In the genomic region with DNA sequence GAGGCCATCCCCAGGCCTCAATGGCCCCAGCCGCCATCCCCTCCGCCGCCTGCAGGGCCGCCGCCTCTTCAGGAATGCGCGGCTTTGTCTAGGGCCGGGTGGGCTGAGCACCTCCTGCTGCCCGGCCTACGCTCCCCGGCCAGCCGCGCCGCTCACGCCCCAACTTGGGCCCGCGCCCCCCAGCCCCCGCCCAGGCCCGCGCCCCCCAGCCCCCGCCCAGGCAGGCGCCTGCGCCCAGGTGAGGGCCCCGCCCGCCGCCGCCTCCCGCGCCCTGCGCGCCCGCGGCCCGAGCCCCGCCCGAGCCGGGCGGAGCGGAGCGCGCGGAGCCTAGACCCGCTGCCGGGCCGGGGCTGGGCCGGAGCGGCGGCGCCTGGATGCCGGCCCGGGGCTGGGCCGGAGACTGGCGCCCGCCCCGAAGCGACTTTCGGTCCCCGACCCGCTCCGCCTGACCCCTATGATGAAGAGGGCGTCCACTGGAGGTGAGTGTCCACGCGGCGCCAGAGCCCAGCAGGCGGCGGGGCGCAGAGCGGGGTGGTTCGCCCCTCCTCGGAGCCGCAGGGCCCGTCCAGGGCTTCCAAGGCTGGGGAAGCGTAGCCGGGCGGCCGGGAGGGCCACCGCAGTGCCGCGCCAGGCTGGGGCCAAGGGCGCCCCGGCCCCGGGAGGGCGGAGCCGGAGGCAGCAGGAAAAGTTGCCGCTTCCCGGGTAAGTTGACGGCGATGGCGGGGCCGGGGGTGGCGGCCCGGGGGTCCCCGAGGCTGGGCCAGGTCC, we compare ENCODE assay signal across 8 cellular contexts. TPM values are rescaled to one million over a fixed set of nuclear protein-coding genes. Genes with fewer than 3 reads are reported as not detected.
DNase-seq lines count a peak whose midpoint lies in the region; ATAC-seq, FAIRE-seq and TF ChIP-seq lines count a peak whose summit lies in the region.

No MANE protein-coding gene starts in this region.

- no peaks in the 10 kb centered on the region for H3K36me3 ChIP-seq in lower lobe of right lung

- no peak for TF ChIP-seq CTCF in choroid plexus epithelial cell (conservative IDR thresholded peaks at IDR 0.05; ENCODE audit: low read depth, low read length)
- no peak for TF ChIP-seq CTCF in lower lobe of right lung (IDR thresholded peaks at IDR 0.05)

- H3K4me3 ChIP-seq in choroid plexus epithelial cell (ENCODE audit: low read depth, low read length) (peak overlapping the region; percentile 34), lower lobe of right lung (peak overlapping the region; percentile 58)

- intact Hi-C loops in lower lobe of right lung (cut with DNase I): no loop called here

- FAIRE-seq in GM19239 (lab: Jason Lieb, UNC): no peak

- no peaks in the 10 kb centered on the region for H3K9me3 ChIP-seq in lower lobe of right lung

- ATAC-seq in lower lobe of right lung: peak; percentile 25 to 36

- DNase-seq in EH (ENCODE audit: low read depth) (peak; percentile 15), NCI-H1092 (lab: John Stamatoyannopoulos, UW) (peak; percentile 13), choroid plexus epithelial cell (ENCODE audit: low read depth) (no peak), lower lobe of right lung (no peak), NCI-H187 (lab: John Stamatoyannopoulos, UW) (no peak), kidney glomerular epithelial cell (lab: John Stamatoyannopoulos, UW) (no peak), GM19238 (ENCODE audit: insufficient read length, low spot score) (no peak), GM19239 (ENCODE audit: insufficient read length, low spot score) (no peak)

- H3K27ac ChIP-seq in lower lobe of right lung: no peak overlapping the region

- peaks cover 30% of the 10 kb centered on the region for H3K27me3 ChIP-seq in lower lobe of right lung (ENCODE audit: low read depth)

- peaks cover 8% of the 10 kb centered on the region for H3K4me1 ChIP-seq in lower lobe of right lung

RNA-seq across cellular contexts. Expression of a gene that starts 34.3 kb away (rescaled TPM):
- 33.9 TPM for total RNA-seq in lower lobe of right lung

Comparison
In these comparisons a context has a peak if more than half of its experiments do, and no peak if none do; other contexts are left out.
1. DNase-seq: peak in EH (single experiment) and NCI-H1092 (single experiment); none in choroid plexus epithelial cell (single experiment), lower lobe of right lung (single experiment), NCI-H187 (0 of 2), kidney glomerular epithelial cell (single experiment), GM19238 (single experiment) and GM19239 (single experiment).